In genomic region chr1:26417111-26417510, GRCh38 we compare ENCODE assay signal across 9 cellular contexts. TPM values are rescaled to one million over a fixed set of nuclear protein-coding genes. Genes with fewer than 3 reads are reported as not detected.
DNase-seq lines count a peak whose midpoint lies in the region; ATAC-seq lines count a peak whose summit lies in the region.
"Had no signal": no experiment of that assay in that cellular context is flagged by ENCODE, and none has a peak within 500 bp of the region (broad histone marks: within the 10 kb centered on the region; RNA-seq: fewer than 3 reads in every experiment).

No MANE protein-coding gene starts in this region.

- no peak overlapping the region for H2AK5ac ChIP-seq in mesendoderm (ENCODE audit: low read length)

- H3K9ac ChIP-seq in mesendoderm (ENCODE audit: low read length): peak overlapping the region; percentile 8

- H3K36me3 ChIP-seq in mesendoderm (ENCODE audit: control insufficient read depth, insufficient read depth, low read length): peaks cover 2% of the 10 kb centered on the region

- no peaks in the 10 kb centered on the region for H3K27me3 ChIP-seq in mesendoderm (ENCODE audit: insufficient read depth, low read length, poor library complexity)

- H3K4me3 Mint-ChIP-seq in effector memory CD8-positive, alpha-beta T cell: no peak overlapping the region
- H3K4me3 Mint-ChIP-seq: T-helper 1 cell treated with Interleukin-12 subunit alpha and Interleukin-12 subunit beta and Interleukin-4 antibody, amounts not matched to agents 30 μg/mL and 1 μg/mL, for 36 hours had no signal

- H4K5ac ChIP-seq in mesendoderm (ENCODE audit: low read length): no peak overlapping the region

- peaks cover 4% of the 10 kb centered on the region for H3K36me3 Mint-ChIP-seq in effector memory CD8-positive, alpha-beta T cell (ENCODE audit: insufficient read depth)

- no peaks in the 10 kb centered on the region for H3K4me1 Mint-ChIP-seq in effector memory CD8-positive, alpha-beta T cell (ENCODE audit: low read depth in 2 of 2)

- peaks cover 32% of the 10 kb centered on the region for H3K4me1 ChIP-seq in mesendoderm (ENCODE audit: control insufficient read depth, low read depth, low read length)

- peaks cover 70% of the 10 kb centered on the region for H3K79me2 ChIP-seq in mesendoderm (ENCODE audit: control insufficient read depth, insufficient read depth, low read length)

- H3K4ac ChIP-seq in mesendoderm (ENCODE audit: low read depth, low read length): no peak overlapping the region

- peak overlapping the region; percentile 83 for H3K56ac ChIP-seq in mesendoderm (ENCODE audit: low read length)

- H3K27ac Mint-ChIP-seq in effector memory CD8-positive, alpha-beta T cell: no peak overlapping the region
- H3K27ac Mint-ChIP-seq: T-helper 1 cell treated with Interleukin-12 subunit alpha and Interleukin-12 subunit beta and Interleukin-4 antibody, amounts not matched to agents 30 μg/mL and 1 μg/mL, for 36 hours had no signal

- DNase-seq in DMS153 (lab: John Stamatoyannopoulos, UW): peak; percentile 65
- DNase-seq in HT1080 (ENCODE audit: low read depth): peak; percentile 49
- peak; percentile 55 for DNase-seq in NOMO-1 treated with DMSO at 0.1 percent for 48 hours (lab: John Stamatoyannopoulos, UW; ENCODE audit: unreplicated experiment)
- peak; percentile 71 to 76 for DNase-seq in activated CD8-positive, alpha-beta memory T cell treated with anti-CD3 and anti-CD28 coated beads for 4 hours (ENCODE audit: low read depth in 2 of 2)
- DNase-seq in effector memory CD8-positive, alpha-beta T cell: peak; percentile 80 to 83 (median 83)
- peak; percentile 95 for DNase-seq in mesendoderm
- peak; percentile 71 to 79 for DNase-seq in stimulated activated CD8-positive, alpha-beta memory T cell treated with anti-CD3 and anti-CD28 coated beads, Interleukin-2, amount 100 ng/mL, for 1 hour (ENCODE audit: low read depth in 2 of 2)

- peak overlapping the region; percentile 8 for H3K4me2 ChIP-seq in mesendoderm (ENCODE audit: low read length)

- no peak overlapping the region for H4K8ac ChIP-seq in mesendoderm (ENCODE audit: low read depth, low read length)

- no peak overlapping the region for H3K23ac ChIP-seq in mesendoderm (ENCODE audit: low read length)

- peak overlapping the region; percentile 37 for H3K27ac ChIP-seq in mesendoderm (ENCODE audit: low read depth, low read length)

- no peaks in the 10 kb centered on the region for H3K9me3 Mint-ChIP-seq in effector memory CD8-positive, alpha-beta T cell
- H3K9me3 Mint-ChIP-seq: T-helper 1 cell treated with Interleukin-12 subunit alpha and Interleukin-12 subunit beta and Interleukin-4 antibody, amounts not matched to agents 30 μg/mL and 1 μg/mL, for 36 hours had no signal

- peaks cover 10% of the 10 kb centered on the region for H3K79me1 ChIP-seq in mesendoderm (ENCODE audit: low read length)

- H2BK120ac ChIP-seq in mesendoderm (ENCODE audit: low read depth, low read length): no peak overlapping the region

- peaks cover 53 to 56% of the 10 kb centered on the region in 2 donors for H3K27me3 Mint-ChIP-seq in effector memory CD8-positive, alpha-beta T cell

- peak overlapping the region; percentile 1 for H3K18ac ChIP-seq in mesendoderm (ENCODE audit: low read length)

- peak; percentile 100 for ATAC-seq in effector memory CD8-positive, alpha-beta T cell (replicated peaks)
- ATAC-seq in GM18858 (IDR thresholded peaks at IDR 0.05; ENCODE audit: unreplicated experiment): no peak

- H2BK5ac ChIP-seq in mesendoderm (ENCODE audit: low read length): peak overlapping the region; percentile 61

- no CpG with 5 or more reads among the region's 7 CpGs for WGBS in mesendoderm (ENCODE audit: extremely low coverage, insufficient coverage, low lambda C conversion rate)

- no peak overlapping the region for H3K4me3 ChIP-seq in mesendoderm (ENCODE audit: low read length)

- H2BK15ac ChIP-seq in mesendoderm (replicated peaks; ENCODE audit: low read depth): no peak overlapping the region

RNA-seq across cellular contexts. Expression of gene LIN28A, which starts 6.5 kb away (rescaled TPM):
- not detected in 2 replicates for total RNA-seq in HT1080 (2014; rRNA removed; shearing (Covaris generic))
- not detected in 2 replicates for polyA plus RNA-seq in HT1080 (2015; cell fraction: cytosol; rRNA removed)
- not detected in 2 replicates for polyA plus RNA-seq in HT1080 (2015; cell fraction: nucleus; rRNA removed)
- polyA plus RNA-seq in mesendoderm (2013, experiment 1 of 2): 665 TPM
- 652 TPM for polyA plus RNA-seq in mesendoderm (2013, experiment 2 of 2)

RNA-seq across cellular contexts. Expression of gene DHDDS, which starts 15.0 kb away (rescaled TPM):
- 18.1 and 26.2 TPM in 2 replicates for total RNA-seq in HT1080 (2014; rRNA removed; shearing (Covaris generic))
- polyA plus RNA-seq in HT1080 (2015; cell fraction: cytosol; rRNA removed): 27.8 and 35.4 TPM in 2 replicates
- 36.4 and 39.4 TPM in 2 replicates for polyA plus RNA-seq in HT1080 (2015; cell fraction: nucleus; rRNA removed)
- polyA plus RNA-seq in mesendoderm (2013, experiment 1 of 2): 26.4 TPM
- polyA plus RNA-seq in mesendoderm (2013, experiment 2 of 2): 25.9 TPM

RNA-seq across cellular contexts. Expression of gene ZNF683, which starts 44.6 kb away (rescaled TPM):
- not detected in 2 replicates for total RNA-seq in HT1080 (2014; rRNA removed; shearing (Covaris generic))
- polyA plus RNA-seq in HT1080 (2015; cell fraction: cytosol; rRNA removed): not detected in 2 replicates
- not detected in 2 replicates for polyA plus RNA-seq in HT1080 (2015; cell fraction: nucleus; rRNA removed)
- polyA plus RNA-seq in mesendoderm (2013, experiment 1 of 2): 1.4 TPM
- polyA plus RNA-seq in mesendoderm (2013, experiment 2 of 2): 1.5 TPM

RNA-seq across cellular contexts. Expression of gene HMGN2, which starts 55.1 kb away (rescaled TPM):
- total RNA-seq in HT1080 (2014; rRNA removed; shearing (Covaris generic)): 453 and 631 TPM in 2 replicates
- 824 and 845 TPM in 2 replicates for polyA plus RNA-seq in HT1080 (2015; cell fraction: cytosol; rRNA removed)
- polyA plus RNA-seq in HT1080 (2015; cell fraction: nucleus; rRNA removed): 412 and 489 TPM in 2 replicates
- 909 TPM for polyA plus RNA-seq in mesendoderm (2013, experiment 1 of 2)
- 895 TPM for polyA plus RNA-seq in mesendoderm (2013, experiment 2 of 2)
